In genomic region chr20:34562643-34563042, GRCh38 we compare ENCODE assay signal across 9 cellular contexts. TPM values are rescaled to one million over a fixed set of nuclear protein-coding genes. Genes with fewer than 3 reads are reported as not detected.
DNase-seq lines count a peak whose midpoint lies in the region; ATAC-seq and TF ChIP-seq lines count a peak whose summit lies in the region.
"Had no signal": no experiment of that assay in that cellular context is flagged by ENCODE, and none has a peak within 500 bp of the region (broad histone marks: within the 10 kb centered on the region; RNA-seq: fewer than 3 reads in every experiment).

No MANE protein-coding gene starts in this region.

- H3K36me3 Mint-ChIP-seq in Calu3 (ENCODE audit: insufficient read depth, unreplicated experiment) = peaks cover 23% of the 10 kb centered on the region
- peaks cover 4% of the 10 kb centered on the region for H3K36me3 Mint-ChIP-seq in activated T-helper 17 cell treated with anti-CD3 and anti-CD28 coated beads, Interleukin-2, amount 50 U/mL, for 72 hours (ENCODE audit: low read depth)

- DNase-seq in Calu3 (peak; percentile 41), HT-29 (ENCODE audit: low spot score) (peak; percentile 42), myocyte (ENCODE audit: low read depth) (peak; percentile 77), inferior parietal cortex (ENCODE audit: extremely low spot score) (no peak)
- DNase-seq in activated naive CD4-positive, alpha-beta T cell (lab: John Stamatoyannopoulos, UW) = no peak
- no peak for DNase-seq in effector memory CD4-positive, alpha-beta T cell
- DNase-seq: left cardiac atrium had no signal

- no TSS peak for BruUV-seq in Calu3 (replicated peaks; lab: Mats Ljungman, UMichigan)

- H3K4me3 Mint-ChIP-seq in Calu3 (ENCODE audit: low read depth, unreplicated experiment) = no peak overlapping the region
- no peak overlapping the region for H3K4me3 Mint-ChIP-seq in activated T-helper 17 cell treated with anti-CD3 and anti-CD28 coated beads, Interleukin-2, amount 50 U/mL, for 72 hours

- no peaks in the 10 kb centered on the region for H3K27me3 Mint-ChIP-seq in Calu3 (ENCODE audit: unreplicated experiment)
- H3K27me3 Mint-ChIP-seq in activated T-helper 17 cell treated with anti-CD3 and anti-CD28 coated beads, Interleukin-2, amount 50 U/mL, for 72 hours = no peaks in the 10 kb centered on the region

- H3K4me1 Mint-ChIP-seq in Calu3 (ENCODE audit: low read depth, unreplicated experiment) = peaks cover 8% of the 10 kb centered on the region
- H3K4me1 Mint-ChIP-seq in activated T-helper 17 cell treated with anti-CD3 and anti-CD28 coated beads, Interleukin-2, amount 50 U/mL, for 72 hours = peaks cover 11% of the 10 kb centered on the region

- no peaks in the 10 kb centered on the region for H3K27me3 ChIP-seq in effector memory CD4-positive, alpha-beta T cell (replicated peaks; ENCODE audit: control insufficient read depth, insufficient read depth, low read length, poor library complexity, severe bottlenecking)

- H3K36me3 ChIP-seq in effector memory CD4-positive, alpha-beta T cell (ENCODE audit: control insufficient read depth, insufficient read depth, low read length) = no peaks in the 10 kb centered on the region

- CTCF ChIA-PET in Calu3 (lab: Charles Lee) = interaction anchor here (0.5 to 2.0 kb wide), 9 partner anchors 9 to 1282 kb away, joined by 3 to 9 read pairs (median 3); partner anchors contain the start of gene DYNLRB1

- ATAC-seq in activated T-helper 17 cell treated with anti-CD3 and anti-CD28 coated beads, Interleukin-2, amount 50 U/mL, for 72 hours (replicated peaks) = no peak
- ATAC-seq in GM21423 (IDR thresholded peaks at IDR 0.05; ENCODE audit: unreplicated experiment) = no peak
- ATAC-seq: left cardiac atrium had no signal

- intact Hi-C loops in Calu3 (cut with micrococcal nuclease; ENCODE audit: unreplicated experiment) = no loop called here

- TF ChIP-seq CTCF in Calu3 (IDR thresholded peaks at IDR 0.05; ENCODE audit: unreplicated experiment) = peak; percentile 41

- H3K4me3 ChIP-seq in effector memory CD4-positive, alpha-beta T cell (ENCODE audit: insufficient read depth, low read depth, low read length, poor library complexity, severe bottlenecking) = no peak overlapping the region

- no peaks in the 10 kb centered on the region for H3K9me3 ChIP-seq in effector memory CD4-positive, alpha-beta T cell (ENCODE audit: control insufficient read depth, low read length)

- H3K27ac ChIP-seq in effector memory CD4-positive, alpha-beta T cell (ENCODE audit: insufficient read depth, low read length, poor library complexity, severe bottlenecking) = no peak overlapping the region

- H3K9me3 Mint-ChIP-seq in Calu3 (ENCODE audit: low read depth, unreplicated experiment) = no peaks in the 10 kb centered on the region
- H3K9me3 Mint-ChIP-seq in activated T-helper 17 cell treated with anti-CD3 and anti-CD28 coated beads, Interleukin-2, amount 50 U/mL, for 72 hours = no peaks in the 10 kb centered on the region

- H3K27ac Mint-ChIP-seq in Calu3 (ENCODE audit: unreplicated experiment) = no peak overlapping the region
- peak overlapping the region; percentile 64 for H3K27ac Mint-ChIP-seq in activated T-helper 17 cell treated with anti-CD3 and anti-CD28 coated beads, Interleukin-2, amount 50 U/mL, for 72 hours

- H3K4me1 ChIP-seq in effector memory CD4-positive, alpha-beta T cell (ENCODE audit: control insufficient read depth, insufficient read depth, low read length, poor library complexity, severe bottlenecking) = peaks cover 3% of the 10 kb centered on the region

RNA-seq across cellular contexts. Expression of gene MAP1LC3A, which starts 4.1 kb away (rescaled TPM):
- total RNA-seq in Calu3 (2022) = 0.78 and 0.95 TPM in 2 replicates
- total RNA-seq in HT-29 (2014; rRNA removed; shearing (Covaris generic)) = 9.3 and 12.6 TPM in 2 replicates
- 1 to 10 TPM; 4.5 to 4.6 TPM for total RNA-seq in activated T-helper 17 cell treated with anti-CD3 and anti-CD28 coated beads, Interleukin-2, amount 50 U/mL, for 72 hours
- 104 and 107 TPM in 2 replicates for total RNA-seq in myocyte
- 99.3 TPM for polyA plus RNA-seq in myocyte (2012)

RNA-seq across cellular contexts. Expression of gene DYNLRB1, which starts 46.4 kb away (rescaled TPM):
- total RNA-seq in Calu3 (2022) (214 and 229 TPM in 2 replicates), myocyte (225 and 238 TPM in 2 replicates)
- total RNA-seq in HT-29 (2014; rRNA removed; shearing (Covaris generic)) = 392 and 436 TPM in 2 replicates
- total RNA-seq in activated T-helper 17 cell treated with anti-CD3 and anti-CD28 coated beads, Interleukin-2, amount 50 U/mL, for 72 hours = 10 to 100 TPM; 72.0 to 85.0 TPM
- 409 TPM for polyA plus RNA-seq in myocyte (2012)

Comparison
In these comparisons a context has a peak if more than half of its experiments do, and no peak if none do; other contexts are left out.
1. DNase-seq: peak in Calu3 (single experiment), HT-29 (single experiment) and myocyte (single experiment); none in inferior parietal cortex (single experiment), activated naive CD4-positive, alpha-beta T cell (0 of 4) and effector memory CD4-positive, alpha-beta T cell (0 of 3).